ENCODE assay signal across 9 cellular contexts in genomic region chr3:194395767-194396527, GRCh38. TPM values are rescaled to one million over a fixed set of nuclear protein-coding genes. Genes with fewer than 3 reads are reported as not detected.
DNase-seq lines count a peak whose midpoint lies in the region; ATAC-seq lines count a peak whose summit lies in the region.
"Had no signal": no experiment of that assay in that cellular context is flagged by ENCODE, and none has a peak within 500 bp of the region (broad histone marks: within the 10 kb centered on the region; RNA-seq: fewer than 3 reads in every experiment).

No MANE protein-coding gene starts in this region.

- peak overlapping the region; percentile 53 for H3K27ac Mint-ChIP-seq in activated T-helper 1 cell treated with anti-CD3 and anti-CD28 coated beads, Interleukin-12 subunit alpha, Interleukin-12 subunit beta, Interleukin-2, Interleukin-4 antibody, amounts not matched to agents 30 ng/mL and 10 ng/mL and 1 ng/mL, durations not matched to agents 14 hours and 24 hours and 36 hours

- H3K27me3 Mint-ChIP-seq in activated T-helper 1 cell treated with anti-CD3 and anti-CD28 coated beads, Interleukin-12 subunit alpha, Interleukin-12 subunit beta, Interleukin-2, Interleukin-4 antibody, amounts not matched to agents 30 ng/mL and 10 ng/mL and 1 ng/mL, durations not matched to agents 14 hours and 24 hours and 36 hours (ENCODE audit: insufficient read depth), result peaks cover 4% of the 10 kb centered on the region

- peak overlapping the region; percentile 76 for H3K4me3 Mint-ChIP-seq in activated T-helper 1 cell treated with anti-CD3 and anti-CD28 coated beads, Interleukin-12 subunit alpha, Interleukin-12 subunit beta, Interleukin-2, Interleukin-4 antibody, amounts not matched to agents 30 ng/mL and 10 ng/mL and 1 ng/mL, durations not matched to agents 14 hours and 24 hours and 36 hours

- H3K4me1 Mint-ChIP-seq in activated T-helper 1 cell treated with anti-CD3 and anti-CD28 coated beads, Interleukin-12 subunit alpha, Interleukin-12 subunit beta, Interleukin-2, Interleukin-4 antibody, amounts not matched to agents 30 ng/mL and 10 ng/mL and 1 ng/mL, durations not matched to agents 14 hours and 24 hours and 36 hours (ENCODE audit: low read depth), result peaks cover 57% of the 10 kb centered on the region

- ATAC-seq in HG02840 (IDR thresholded peaks at IDR 0.05; ENCODE audit: low FRiP score, unreplicated experiment), result no peak
- ATAC-seq in GM18867 (IDR thresholded peaks at IDR 0.05; ENCODE audit: unreplicated experiment), result no peak

- intact Hi-C loops in activated T-helper 1 cell treated with anti-CD3 and anti-CD28 coated beads, Interleukin-12 subunit alpha, Interleukin-12 subunit beta, Interleukin-2, Interleukin-4 antibody, amounts not matched to agents 30 ng/mL and 10 ng/mL and 1 ng/mL, durations not matched to agents 14 hours and 24 hours and 36 hours (cut with micrococcal nuclease), result loop anchor here (1.0 to 2.0 kb wide), 3 partner anchors 8 to 261 kb away; no protein-coding TSS in a partner anchor

- peaks cover 2% of the 10 kb centered on the region for H3K36me3 Mint-ChIP-seq in activated T-helper 1 cell treated with anti-CD3 and anti-CD28 coated beads, Interleukin-12 subunit alpha, Interleukin-12 subunit beta, Interleukin-2, Interleukin-4 antibody, amounts not matched to agents 30 ng/mL and 10 ng/mL and 1 ng/mL, durations not matched to agents 14 hours and 24 hours and 36 hours (ENCODE audit: low read depth)

- peaks cover 6% of the 10 kb centered on the region for H3K9me3 Mint-ChIP-seq in activated T-helper 1 cell treated with anti-CD3 and anti-CD28 coated beads, Interleukin-12 subunit alpha, Interleukin-12 subunit beta, Interleukin-2, Interleukin-4 antibody, amounts not matched to agents 30 ng/mL and 10 ng/mL and 1 ng/mL, durations not matched to agents 14 hours and 24 hours and 36 hours

- DNase-seq in activated gamma-delta T cell treated with Interleukin-2 at 50 U/mL for 16 hours (peak; percentile 12), activated gamma-delta T cell (lab: John Stamatoyannopoulos, UW) (no peak), islet precursor cell (peak; percentile 78), RKO (ENCODE audit: low spot score) (no peak)
- DNase-seq in activated T-helper 1 cell treated with anti-CD3 and anti-CD28 coated beads, Interleukin-12 subunit alpha, Interleukin-12 subunit beta, Interleukin-2, Interleukin-4 antibody, amounts not matched to agents 30 ng/mL and 10 ng/mL and 1 ng/mL, durations not matched to agents 14 hours and 24 hours and 36 hours (ENCODE audit: low spot score), result peak; percentile 67
- peak in 2 of 3 donors; percentile 41 to 48 for DNase-seq in stimulated activated CD4-positive, alpha-beta T cell treated with anti-CD3 and anti-CD28 coated beads, TNF-alpha, amount 100 ng/mL, for 48 hours (ENCODE audit: low read depth in 3 of 3)

RNA-seq across cellular contexts. Expression of gene GP5, which starts 3.1 kb away (rescaled TPM):
- total RNA-seq in activated T-helper 1 cell treated with anti-CD3 and anti-CD28 coated beads, Interleukin-12 subunit alpha, Interleukin-12 subunit beta, Interleukin-2, Interleukin-4 antibody, amounts not matched to agents 30 ng/mL and 10 ng/mL and 1 ng/mL, durations not matched to agents 14 hours and 24 hours and 36 hours, result 0.27 and 0.31 TPM in 2 replicates

RNA-seq across cellular contexts. Expression of gene LRRC15, which starts 26.4 kb away (rescaled TPM):
- not detected in 2 replicates for total RNA-seq in activated T-helper 1 cell treated with anti-CD3 and anti-CD28 coated beads, Interleukin-12 subunit alpha, Interleukin-12 subunit beta, Interleukin-2, Interleukin-4 antibody, amounts not matched to agents 30 ng/mL and 10 ng/mL and 1 ng/mL, durations not matched to agents 14 hours and 24 hours and 36 hours

RNA-seq across cellular contexts. Expression of gene CPN2, which starts 44.8 kb away (rescaled TPM):
- not detected in 2 replicates for total RNA-seq in activated T-helper 1 cell treated with anti-CD3 and anti-CD28 coated beads, Interleukin-12 subunit alpha, Interleukin-12 subunit beta, Interleukin-2, Interleukin-4 antibody, amounts not matched to agents 30 ng/mL and 10 ng/mL and 1 ng/mL, durations not matched to agents 14 hours and 24 hours and 36 hours
- total RNA-seq: skeletal muscle tissue had no signal

Comparison
In these comparisons a context has a peak if more than half of its experiments do, and no peak if none do; other contexts are left out.
1. DNase-seq: peak in activated gamma-delta T cell treated with Interleukin-2 at 50 U/mL for 16 hours (single experiment), activated T-helper 1 cell treated with anti-CD3 and anti-CD28 coated beads, Interleukin-12 subunit alpha, Interleukin-12 subunit beta, Interleukin-2, Interleukin-4 antibody, amounts not matched to agents 30 ng/mL and 10 ng/mL and 1 ng/mL, durations not matched to agents 14 hours and 24 hours and 36 hours (single experiment), islet precursor cell (single experiment) and stimulated activated CD4-positive, alpha-beta T cell treated with anti-CD3 and anti-CD28 coated beads, TNF-alpha, amount 100 ng/mL, for 48 hours (2 of 3); none in activated gamma-delta T cell (single experiment) and RKO (single experiment).